Comparison of ENCODE assay signal across 8 cellular contexts in genomic region chr4:164731827-164732474, GRCh38. TPM values are rescaled to one million over a fixed set of nuclear protein-coding genes. Genes with fewer than 3 reads are reported as not detected.
DNase-seq lines count a peak whose midpoint lies in the region; ATAC-seq and TF ChIP-seq lines count a peak whose summit lies in the region.

No MANE protein-coding gene starts in this region.

- TF ChIP-seq POLR2A in GM18505 (IDR thresholded peaks at IDR 0.05; ENCODE audit: borderline replicate concordance, extremely low read depth, insufficient read depth, insufficient read length) = no peak

- peak; percentile 65 for ATAC-seq in GM18505 (IDR thresholded peaks at IDR 0.05; ENCODE audit: unreplicated experiment)
- peak; percentile 63 for ATAC-seq in HG02973 (IDR thresholded peaks at IDR 0.05; ENCODE audit: unreplicated experiment)

- DNase-seq in AG10803 (ENCODE audit: low read depth) (peak; percentile 27), NCI-H526 (lab: John Stamatoyannopoulos, UW) (peak; percentile 12 to 62), activated T-cell treated with anti-CD3 and anti-CD28 coated beads for 24 hours (ENCODE audit: low read depth) (peak; percentile 33), fibroblast of peridontal ligament (ENCODE audit: extremely low read depth) (peak; percentile 21), non-pigmented ciliary epithelial cell (ENCODE audit: low read depth) (peak; percentile 17), ureter (ENCODE audit: low spot score) (peak; percentile 43)

- H3K4me3 ChIP-seq in AG10803 (ENCODE audit: low read length) = no peak overlapping the region

- TF ChIP-seq CTCF in AG10803 (conservative IDR thresholded peaks at IDR 0.05; ENCODE audit: low read length) = peak; percentile 94

RNA-seq across cellular contexts. Expression of gene SMIM31, which starts 22.0 kb away (rescaled TPM):
- 4.6 TPM for total RNA-seq in ureter
